In genomic region chr10:99851825-99852224, GRCh38 we compare ENCODE assay signal across 24 cellular contexts.
DNase-seq lines count a peak whose midpoint lies in the region; ATAC-seq, FAIRE-seq and TF ChIP-seq lines count a peak whose summit lies in the region.
"Had no signal": no experiment of that assay in that cellular context is flagged by ENCODE, and none has a peak within 500 bp of the region (broad histone marks: within the 10 kb centered on the region; RNA-seq: fewer than 3 reads in every experiment).

No MANE protein-coding gene starts in this region.

- H3K36me3 ChIP-seq in HepG2 (replicated peaks in 1 of 2; ENCODE audit: control insufficient read depth in 1 of 2, insufficient read depth in 2 of 2, low read length in 2 of 2) (peaks cover 18 to 56% of the 10 kb centered on the region in 2 experiments), right lobe of liver (peaks cover 0 to 60% (median 22%) of the 10 kb centered on the region in 4 donors), PC-3 (ENCODE audit: low read depth, low read length) (no peaks in the 10 kb centered on the region), parathyroid adenoma (ENCODE audit: control insufficient read depth, insufficient read depth, low read length) (no peaks in the 10 kb centered on the region)
- H3K36me3 ChIP-seq: BLaER1, HAP-1 had no signal

- no peaks in the 10 kb centered on the region for H3K36me3 Mint-ChIP-seq in activated CD8-positive, alpha-beta T cell treated with anti-CD3 and anti-CD28 coated beads, Interleukin-2, amount 10 ng/mL, durations not matched to agents 7 days and 5 days (ENCODE audit: low read depth)
- H3K36me3 Mint-ChIP-seq in progenitor cell of endocrine pancreas (ENCODE audit: insufficient read depth), result no peaks in the 10 kb centered on the region

- H3K4me1 Mint-ChIP-seq in activated CD8-positive, alpha-beta T cell treated with anti-CD3 and anti-CD28 coated beads, Interleukin-2, amount 10 ng/mL, durations not matched to agents 7 days and 5 days (ENCODE audit: low read depth), result no peaks in the 10 kb centered on the region
- peaks cover 18% of the 10 kb centered on the region for H3K4me1 Mint-ChIP-seq in progenitor cell of endocrine pancreas (ENCODE audit: low read depth)
- H3K4me1 Mint-ChIP-seq: B cell; CD4-positive, CD25-positive, alpha-beta regulatory T cell had no signal

- no peak overlapping the region for H2AFZ ChIP-seq in HepG2 (ENCODE audit: low read length)
- H2AFZ ChIP-seq in PC-3 (ENCODE audit: low read length), result no peak overlapping the region
- no peak overlapping the region for H2AFZ ChIP-seq in parathyroid adenoma

- no peaks in the 10 kb centered on the region for H3K9me2 ChIP-seq in PC-3 (replicated peaks; ENCODE audit: low read length)

- H3K27me3 ChIP-seq in HepG2 (ENCODE audit: control insufficient read depth in 1 of 2, insufficient read depth in 2 of 2, low read length in 2 of 2), result no peaks in the 10 kb centered on the region
- no peaks in the 10 kb centered on the region for H3K27me3 ChIP-seq in right lobe of liver
- H3K27me3 ChIP-seq in PC-3 (ENCODE audit: low read length), result no peaks in the 10 kb centered on the region
- no peaks in the 10 kb centered on the region for H3K27me3 ChIP-seq in parathyroid adenoma (ENCODE audit: control insufficient read depth, insufficient read depth, low read length)
- H3K27me3 ChIP-seq: BLaER1 had no signal

- H3K9me3 ChIP-seq in HepG2 (ENCODE audit: low read length) (no peaks in the 10 kb centered on the region), right lobe of liver (no peaks in the 10 kb centered on the region), PC-3 (ENCODE audit: low read length) (no peaks in the 10 kb centered on the region), parathyroid adenoma (ENCODE audit: control insufficient read depth, low read length) (no peaks in the 10 kb centered on the region)
- H3K9me3 ChIP-seq: BLaER1, HAP-1 had no signal

- ATAC-seq in HepG2, result no peak
- ATAC-seq in right lobe of liver, result no peak
- ATAC-seq in PC-3, result peak; percentile 31; the same call in 1 of the 2 replicates
- no peak for ATAC-seq in activated CD8-positive, alpha-beta T cell treated with anti-CD3 and anti-CD28 coated beads, Interleukin-2, amount 10 ng/mL, durations not matched to agents 7 days and 5 days
- ATAC-seq: CD8-positive, alpha-beta T cell; GM12878 had no signal

- TF ChIP-seq CTCF in HepG2 (CRISPR knock-in tag; IDR thresholded peaks at IDR 0.05) (no peak), right lobe of liver (IDR thresholded peaks at IDR 0.05) (no peak), PC-3 (conservative IDR thresholded peaks at IDR 0.05; ENCODE audit: low read depth, low read length) (no peak), epithelial cell of esophagus (IDR thresholded peaks at IDR 0.05; ENCODE audit: insufficient read depth, low read depth, low read length, missing control alignments) (no peak), parathyroid adenoma (IDR thresholded peaks at IDR 0.05) (no peak), progenitor cell of endocrine pancreas (IDR thresholded peaks at IDR 0.05; ENCODE audit: unreplicated experiment) (no peak)

- no peaks in the 10 kb centered on the region for H3K27me3 Mint-ChIP-seq in activated CD8-positive, alpha-beta T cell treated with anti-CD3 and anti-CD28 coated beads, Interleukin-2, amount 10 ng/mL, durations not matched to agents 7 days and 5 days (ENCODE audit: low read depth)
- no peaks in the 10 kb centered on the region for H3K27me3 Mint-ChIP-seq in progenitor cell of endocrine pancreas
- H3K27me3 Mint-ChIP-seq: B cell had no signal

- H3K27ac Mint-ChIP-seq in activated CD8-positive, alpha-beta T cell treated with anti-CD3 and anti-CD28 coated beads, Interleukin-2, amount 10 ng/mL, durations not matched to agents 7 days and 5 days, result no peak overlapping the region
- no peak overlapping the region for H3K27ac Mint-ChIP-seq in progenitor cell of endocrine pancreas
- H3K27ac Mint-ChIP-seq: B cell; CD4-positive, CD25-positive, alpha-beta regulatory T cell; CD8-positive, alpha-beta T cell had no signal

- H3K27ac ChIP-seq in HepG2 (ENCODE audit: extremely low read length, insufficient read depth, low read length) (no peak overlapping the region), right lobe of liver (no peak overlapping the region), PC-3 (ENCODE audit: low read length) (no peak overlapping the region), parathyroid adenoma (peak overlapping the region; percentile 5)
- H3K27ac ChIP-seq: BLaER1, C4-2B had no signal

- H3K9ac ChIP-seq in HepG2 (ENCODE audit: insufficient read depth, low read depth, low read length) (no peak overlapping the region), PC-3 (ENCODE audit: low read length) (no peak overlapping the region), parathyroid adenoma (no peak overlapping the region)
- H3K9ac ChIP-seq: BLaER1 had no signal

- TF ChIP-seq POLR2A in HepG2 (IDR thresholded peaks at IDR 0.05; ENCODE audit: insufficient read depth in 1 of 2, low read depth in 2 of 2, low read length in 2 of 2), result no peak
- no peak for TF ChIP-seq POLR2A in right lobe of liver (IDR thresholded peaks at IDR 0.05)

- H3K4me2 ChIP-seq in HepG2 (ENCODE audit: low read depth, low read length) (no peak overlapping the region), PC-3 (ENCODE audit: low read length) (no peak overlapping the region), parathyroid adenoma (ENCODE audit: low read length) (no peak overlapping the region)
- H3K4me2 ChIP-seq: BLaER1 had no signal

- H3K4me3 ChIP-seq in HepG2 (replicated peaks in 1 of 3; ENCODE audit: insufficient read depth in 1 of 3, low read depth in 2 of 3, low read length in 3 of 3) (no peak overlapping the region), right lobe of liver (no peak overlapping the region), PC-3 (ENCODE audit: low read length) (no peak overlapping the region), epithelial cell of esophagus (ENCODE audit: low read length) (no peak overlapping the region), parathyroid adenoma (ENCODE audit: low read depth, low read length) (no peak overlapping the region)
- H3K4me3 ChIP-seq: BLaER1, GM12878, HAP-1 had no signal

- H3K9me3 Mint-ChIP-seq in activated CD8-positive, alpha-beta T cell treated with anti-CD3 and anti-CD28 coated beads, Interleukin-2, amount 10 ng/mL, durations not matched to agents 7 days and 5 days (ENCODE audit: insufficient read depth), result no peaks in the 10 kb centered on the region
- H3K9me3 Mint-ChIP-seq in progenitor cell of endocrine pancreas (ENCODE audit: low read depth), result no peaks in the 10 kb centered on the region
- H3K9me3 Mint-ChIP-seq: CD8-positive, alpha-beta T cell had no signal

- in situ Hi-C loops in HepG2 (cut with HindIII; ENCODE audit: extremely low pct_ligation_motif_present, low pct_unique_long_range_greater_than_20kb), result loop anchor here (10.0 kb wide), 1 partner anchor 253 kb away; no protein-coding TSS in a partner anchor

- intact Hi-C loops in HepG2 (cut with micrococcal nuclease; ENCODE audit: unreplicated experiment) (no loop called here), right lobe of liver (cut with DNase I) (no loop called here), PC-3 (cut with micrococcal nuclease) (no loop called here)

- FAIRE-seq in HepG2 (lab: Jason Lieb, UNC), result no peak
- FAIRE-seq: A204.1, D721Med, GM12878, GM19239, H54 had no signal

- no peak for TF ChIP-seq EP300 in HepG2 (IDR thresholded peaks at IDR 0.05; ENCODE audit: low read depth in 2 of 2, low read length in 2 of 2)
- no peak for TF ChIP-seq EP300 in HepG2 (CRISPR knock-in tag; IDR thresholded peaks at IDR 0.05; ENCODE audit: borderline replicate concordance)

- H3F3A ChIP-seq in PC-3 (ENCODE audit: low read length, unreplicated experiment), result no peaks in the 10 kb centered on the region

- WGBS in HepG2 (ENCODE audit: low lambda C conversion rate), result 95% methylated on average over 3 of the region's 3 CpGs
- WGBS in right lobe of liver (ENCODE audit: insufficient coverage, low coverage, low lambda C conversion rate, missing lambda C conversion rate), result 89% methylated on average over 3 of the region's 3 CpGs

- POLR2A ChIA-PET in HepG2 (lab: Yijun Ruan, JAX), result no interaction called here
- POLR2A ChIA-PET in PC-3 (lab: Charles Lee; ENCODE audit: unreplicated experiment), result no interaction called here
- POLR2A ChIA-PET in activated CD8-positive, alpha-beta T cell treated with anti-CD3 and anti-CD28 coated beads, Interleukin-2, amount 10 ng/mL, durations not matched to agents 7 days and 5 days (lab: Charles Lee), result no interaction called here

- H4K20me1 ChIP-seq in HepG2 (ENCODE audit: insufficient read depth, low read length) (no peaks in the 10 kb centered on the region; the same call in none of the 2 replicates), PC-3 (ENCODE audit: low read length) (no peaks in the 10 kb centered on the region)
- H4K20me1 ChIP-seq: BLaER1 had no signal

- TSS peak; percentile 45 for BruUV-seq in HepG2 (replicated peaks; lab: Mats Ljungman, UMichigan)
- BruUV-seq in PC-3 (replicated peaks; lab: Mats Ljungman, UMichigan), result no TSS peak

- no peak for TF ChIP-seq RAD21 in HepG2 (CRISPR knock-in tag; IDR thresholded peaks at IDR 0.05)

- no peak overlapping the region for H3K4me3 Mint-ChIP-seq in activated CD8-positive, alpha-beta T cell treated with anti-CD3 and anti-CD28 coated beads, Interleukin-2, amount 10 ng/mL, durations not matched to agents 7 days and 5 days
- no peak overlapping the region for H3K4me3 Mint-ChIP-seq in progenitor cell of endocrine pancreas (ENCODE audit: low read depth)
- H3K4me3 Mint-ChIP-seq: B cell; CD4-positive, CD25-positive, alpha-beta regulatory T cell; CD8-positive, alpha-beta T cell had no signal

- CTCF ChIA-PET in HepG2 (lab: Yijun Ruan, JAX; ENCODE audit: low intra/inter-chr PET ratio, low total read pairs), result no interaction called here
- CTCF ChIA-PET in PC-3 (lab: Charles Lee), result no interaction called here
- CTCF ChIA-PET in activated CD8-positive, alpha-beta T cell treated with anti-CD3 and anti-CD28 coated beads, Interleukin-2, amount 10 ng/mL, durations not matched to agents 7 days and 5 days (lab: Charles Lee), result interaction anchor here (1.0 to 11.8 kb wide), 2 partner anchors 158 to 194 kb away, joined by 4 to 226 read pairs; partner anchors contain the start of gene DNMBP

- H3K79me2 ChIP-seq in HepG2 (ENCODE audit: insufficient read depth, low read length), result no peaks in the 10 kb centered on the region
- H3K79me2 ChIP-seq in PC-3 (ENCODE audit: low read length), result no peaks in the 10 kb centered on the region
- no peaks in the 10 kb centered on the region for H3K79me2 ChIP-seq in parathyroid adenoma

- H3K4me1 ChIP-seq in HepG2 (ENCODE audit: insufficient read depth, low read length) (peaks cover 42% of the 10 kb centered on the region), right lobe of liver (peaks cover 0 to 32% (median 13%) of the 10 kb centered on the region in 4 donors), PC-3 (ENCODE audit: insufficient read depth, low read length) (no peaks in the 10 kb centered on the region), parathyroid adenoma (peaks cover 16% of the 10 kb centered on the region)
- H3K4me1 ChIP-seq: BLaER1 had no signal

- DNase-seq in HepG2 (ENCODE audit: low spot score) (no peak), right lobe of liver (no peak), PC-3 (no peak), epithelial cell of esophagus (ENCODE audit: low read depth) (peak; percentile 14), NCI-H82 treated with DMSO at 0.1 percent for 48 hours (lab: John Stamatoyannopoulos, UW; ENCODE audit: unreplicated experiment) (no peak), progenitor cell of endocrine pancreas (ENCODE audit: low spot score, unreplicated experiment) (no peak)
- DNase-seq in activated CD8-positive, alpha-beta T cell treated with anti-CD3 and anti-CD28 coated beads, Interleukin-2, amount 10 ng/mL, durations not matched to agents 7 days and 5 days, result no peak
- DNase-seq: CD4-positive, CD25-positive, alpha-beta regulatory T cell; CD8-positive, alpha-beta T cell; DMS 273 treated with DMSO at 0.1 percent for 48 hours; DMS79; EL; GDM1; GOT3 had no signal
